26 cellular contexts compared by ENCODE assay signal in genomic region chr6:52457096-52457495, GRCh38.
"Had no signal": no experiment of that assay in that cellular context is flagged by ENCODE, and none has a peak within 500 bp of the region (broad histone marks: within the 10 kb centered on the region; RNA-seq: fewer than 3 reads in every experiment).

No MANE protein-coding gene starts in this region.

- H3K27me3 ChIP-seq: adrenal gland, esophagus squamous epithelium, left lung, neutrophil, stomach, thyroid gland, upper lobe of left lung, vagina had no signal

- ATAC-seq: activated CD4-positive, alpha-beta T cell treated with anti-CD3 and anti-CD28 coated beads for 36 hours; left lung; lower lobe of right lung; mucosa of descending colon; natural killer cell treated with Interleukin-12 subunit alpha and Interleukin-12 subunit beta and Interleukin-15 and Interleukin-18, amount 100 ng/mL, for 72 hours; stimulated activated naive B cell treated with anti-CD40 and anti-IgM and Interleukin-4, amounts not matched to agents 10 μg/mL and 1 μg/mL and 100 μg/mL, for 72 hours had no signal

- DNase-seq: activated CD4-positive, alpha-beta T cell treated with anti-CD3 and anti-CD28 coated beads for 36 hours; activated CD4-positive, CD25-positive, alpha-beta regulatory T cell; activated effector memory CD4-positive, alpha-beta T cell treated with anti-CD3 and anti-CD28 coated beads, Interleukin-2, amount 50 U/mL, for 16 hours; activated naive CD4-positive, alpha-beta T cell treated with anti-CD3 and anti-CD28 coated beads for 36 hours; activated naive CD8-positive, alpha-beta T cell treated with anti-CD3 and anti-CD28 coated beads for 36 hours; activated T-cell treated with anti-CD3 and anti-CD28 coated beads for 4 hours; adrenal gland; aorta; caudate nucleus; esophagus squamous epithelium; foreskin melanocyte; kidney glomerular epithelial cell; left lung; lower lobe of right lung; mucosa of descending colon; stimulated activated CD4-positive, alpha-beta T cell treated with anti-CD3 and anti-CD28 coated beads, Interleukin-15, amount 100 ng/mL, for 24 hours; stimulated activated CD4-positive, alpha-beta T cell treated with anti-CD3 and anti-CD28 coated beads, Interleukin-2, amount 100 ng/mL, for 24 hours; stimulated activated naive B cell treated with anti-CD40 and anti-IgM and Interleukin-4, amounts not matched to agents 10 μg/mL and 1 μg/mL and 100 μg/mL, for 72 hours; stomach; thyroid gland; upper lobe of left lung had no signal

- H3K9me3 Mint-ChIP-seq: natural killer cell treated with Interleukin-12 subunit alpha and Interleukin-12 subunit beta and Interleukin-15 and Interleukin-18, amount 100 ng/mL, for 72 hours; T-helper 2 cell treated with Interferon-gamma antibody and Interleukin-4, amounts not matched to agents 5 μg/mL and 100 μg/mL, for 36 hours had no signal

- H3K27me3 Mint-ChIP-seq: activated CD4-positive, alpha-beta T cell treated with anti-CD3 and anti-CD28 coated beads for 36 hours; activated naive CD8-positive, alpha-beta T cell treated with anti-CD3 and anti-CD28 coated beads for 36 hours; natural killer cell treated with Interleukin-12 subunit alpha and Interleukin-12 subunit beta and Interleukin-15 and Interleukin-18, amount 100 ng/mL, for 72 hours; stimulated activated naive B cell treated with anti-CD40 and anti-IgM and Interleukin-4, amounts not matched to agents 10 μg/mL and 1 μg/mL and 100 μg/mL, for 72 hours had no signal

- H3K27ac ChIP-seq: adrenal gland, esophagus squamous epithelium, left lung, lower lobe of right lung, neutrophil, stomach, thyroid gland, upper lobe of left lung, vagina had no signal

- H3K9me3 ChIP-seq: adrenal gland, esophagus squamous epithelium, left lung, lower lobe of right lung, mucosa of descending colon, neutrophil, stomach, thyroid gland, upper lobe of left lung, vagina had no signal

- H3K4me1 Mint-ChIP-seq: activated CD4-positive, alpha-beta T cell treated with anti-CD3 and anti-CD28 coated beads for 36 hours; activated naive CD8-positive, alpha-beta T cell treated with anti-CD3 and anti-CD28 coated beads for 36 hours; brain; stimulated activated naive B cell treated with anti-CD40 and anti-IgM and Interleukin-4, amounts not matched to agents 10 μg/mL and 1 μg/mL and 100 μg/mL, for 72 hours had no signal

- H3K4me3 ChIP-seq: adrenal gland, esophagus squamous epithelium, left lung, lower lobe of right lung, mucosa of descending colon, stomach, thyroid gland, upper lobe of left lung, vagina had no signal

- H3K27ac Mint-ChIP-seq: activated CD4-positive, alpha-beta T cell treated with anti-CD3 and anti-CD28 coated beads for 36 hours; activated naive CD4-positive, alpha-beta T cell treated with anti-CD3 and anti-CD28 coated beads for 36 hours; activated naive CD8-positive, alpha-beta T cell treated with anti-CD3 and anti-CD28 coated beads for 36 hours; natural killer cell treated with Interleukin-12 subunit alpha and Interleukin-12 subunit beta and Interleukin-15 and Interleukin-18, amount 100 ng/mL, for 72 hours; stimulated activated naive B cell treated with anti-CD40 and anti-IgM and Interleukin-4, amounts not matched to agents 10 μg/mL and 1 μg/mL and 100 μg/mL, for 72 hours; T-helper 2 cell treated with Interferon-gamma antibody and Interleukin-4, amounts not matched to agents 5 μg/mL and 100 μg/mL, for 36 hours had no signal

- H3K4me3 Mint-ChIP-seq: activated CD4-positive, alpha-beta T cell treated with anti-CD3 and anti-CD28 coated beads for 36 hours; activated naive CD4-positive, alpha-beta T cell treated with anti-CD3 and anti-CD28 coated beads for 36 hours; activated naive CD8-positive, alpha-beta T cell treated with anti-CD3 and anti-CD28 coated beads for 36 hours; brain; natural killer cell treated with Interleukin-12 subunit alpha and Interleukin-12 subunit beta and Interleukin-15 and Interleukin-18, amount 100 ng/mL, for 72 hours; stimulated activated naive B cell treated with anti-CD40 and anti-IgM and Interleukin-4, amounts not matched to agents 10 μg/mL and 1 μg/mL and 100 μg/mL, for 72 hours; T-helper 2 cell treated with Interferon-gamma antibody and Interleukin-4, amounts not matched to agents 5 μg/mL and 100 μg/mL, for 36 hours had no signal

- H3K4me1 ChIP-seq: adrenal gland, left lung, lower lobe of right lung, thyroid gland, upper lobe of left lung, vagina had no signal

- H3K36me3 ChIP-seq: adrenal gland, esophagus squamous epithelium, left lung, lower lobe of right lung, neutrophil, thyroid gland had no signal
